ENCODE assay signal across 7 cellular contexts in the genomic region with DNA sequence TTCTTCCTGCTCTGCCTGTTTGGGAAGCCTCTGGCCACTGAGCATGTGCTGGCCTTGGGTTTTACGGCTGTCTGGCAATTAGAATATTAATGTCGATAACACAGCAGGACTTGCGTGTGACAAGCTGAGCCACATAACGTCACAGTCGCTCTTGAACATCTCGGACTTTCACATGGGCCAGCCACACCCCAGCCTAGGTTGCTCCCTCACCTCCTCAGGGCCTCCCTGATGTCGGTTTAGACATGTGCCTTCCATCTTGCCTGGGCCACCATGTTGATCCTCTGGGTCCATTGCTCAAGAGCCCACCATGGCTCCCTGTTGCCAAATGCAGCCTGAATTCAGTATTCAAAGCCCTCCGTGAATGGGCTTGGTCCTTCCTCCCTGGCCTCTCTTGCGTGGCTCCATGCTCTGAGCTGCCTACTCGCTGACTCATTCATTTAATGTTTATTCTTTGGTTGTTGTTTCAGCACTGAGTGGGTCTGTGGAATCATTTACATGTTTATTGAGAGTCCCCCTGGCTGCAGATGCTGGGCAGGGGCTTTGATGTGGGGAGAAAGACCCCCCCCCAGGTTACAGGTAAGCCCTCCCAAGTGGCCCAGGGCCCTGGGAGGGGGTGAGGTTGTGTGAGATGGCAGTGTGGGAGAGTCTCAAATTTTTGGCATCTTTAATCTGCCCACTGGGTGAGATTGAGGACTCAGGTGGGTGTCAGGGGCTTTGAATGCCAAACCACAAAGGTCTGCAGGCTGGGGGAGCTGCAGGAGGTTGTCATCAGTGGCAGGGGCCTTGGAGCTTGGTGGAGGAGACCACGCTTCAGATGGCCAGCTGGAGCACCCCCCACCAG.
DNase-seq lines count a peak whose midpoint lies in the region; TF ChIP-seq lines count a peak whose summit lies in the region.

No MANE protein-coding gene starts in this region.

- intact Hi-C loops in Calu3 (cut with micrococcal nuclease; ENCODE audit: unreplicated experiment) = no loop called here
- intact Hi-C loops in dendritic cell treated with granulocyte-macrophage colony-stimulating factor and Interleukin-4, amounts not matched to agents 40 ng/mL and 50 ng/mL, for 4 days (cut with micrococcal nuclease) = no loop called here

- H3K36me3 Mint-ChIP-seq in Calu3 (ENCODE audit: insufficient read depth, unreplicated experiment) (no peaks in the 10 kb centered on the region), osteocyte (ENCODE audit: unreplicated experiment) (no peaks in the 10 kb centered on the region)
- peaks cover 4% of the 10 kb centered on the region for H3K36me3 Mint-ChIP-seq in dendritic cell treated with granulocyte-macrophage colony-stimulating factor and Interleukin-4, amounts not matched to agents 40 ng/mL and 50 ng/mL, for 4 days (ENCODE audit: low read depth)

- no TSS peak for BruUV-seq in Calu3 (replicated peaks; lab: Mats Ljungman, UMichigan)

- peaks cover 50% of the 10 kb centered on the region for H3K4me1 Mint-ChIP-seq in Calu3 (ENCODE audit: low read depth, unreplicated experiment)
- H3K4me1 Mint-ChIP-seq in dendritic cell treated with granulocyte-macrophage colony-stimulating factor and Interleukin-4, amounts not matched to agents 40 ng/mL and 50 ng/mL, for 4 days (ENCODE audit: low read depth) = peaks cover 89% of the 10 kb centered on the region
- peaks cover 55% of the 10 kb centered on the region for H3K4me1 Mint-ChIP-seq in osteocyte (ENCODE audit: unreplicated experiment)

- no peak for TF ChIP-seq POLR2A in erythroblast (IDR thresholded peaks at IDR 0.05; ENCODE audit: low read length)

- no peaks in the 10 kb centered on the region for H3K27me3 Mint-ChIP-seq in Calu3 (ENCODE audit: unreplicated experiment)
- H3K27me3 Mint-ChIP-seq in dendritic cell treated with granulocyte-macrophage colony-stimulating factor and Interleukin-4, amounts not matched to agents 40 ng/mL and 50 ng/mL, for 4 days = no peaks in the 10 kb centered on the region
- H3K27me3 Mint-ChIP-seq in osteocyte (ENCODE audit: unreplicated experiment) = no peaks in the 10 kb centered on the region

- H3K9me3 Mint-ChIP-seq in Calu3 (ENCODE audit: low read depth, unreplicated experiment) (no peaks in the 10 kb centered on the region), osteocyte (ENCODE audit: unreplicated experiment) (no peaks in the 10 kb centered on the region)
- H3K9me3 Mint-ChIP-seq in dendritic cell treated with granulocyte-macrophage colony-stimulating factor and Interleukin-4, amounts not matched to agents 40 ng/mL and 50 ng/mL, for 4 days = no peaks in the 10 kb centered on the region

- CTCF ChIA-PET in Calu3 (lab: Charles Lee) = interaction anchor here (2.5 kb wide), 1 partner anchor 22 kb away, joined by 16 read pairs; no protein-coding TSS in a partner anchor

- peak overlapping the region; percentile 50 for H3K4me3 Mint-ChIP-seq in Calu3 (ENCODE audit: low read depth, unreplicated experiment)
- H3K4me3 Mint-ChIP-seq in dendritic cell treated with granulocyte-macrophage colony-stimulating factor and Interleukin-4, amounts not matched to agents 40 ng/mL and 50 ng/mL, for 4 days = no peak overlapping the region
- H3K4me3 Mint-ChIP-seq in osteocyte (ENCODE audit: unreplicated experiment) = no peak overlapping the region

- peak; percentile 27 for DNase-seq in Calu3
- peak; percentile 40 for DNase-seq in NCI-H226
- DNase-seq in osteocyte (ENCODE audit: extremely low spot score, unreplicated experiment) = no peak
- DNase-seq in NCI-H2107 treated with DMSO at 0.1 percent for 48 hours (lab: John Stamatoyannopoulos, UW; ENCODE audit: unreplicated experiment) = no peak
- DNase-seq in stimulated activated CD4-positive, alpha-beta T cell treated with anti-CD3 and anti-CD28 coated beads, Interleukin-4, amount 100 ng/mL, for 4 hours = no peak
- DNase-seq in erythroblast (lab: John Stamatoyannopoulos, UW) = no peak

- H3K27ac Mint-ChIP-seq in Calu3 (ENCODE audit: unreplicated experiment) = peak overlapping the region; percentile 58
- H3K27ac Mint-ChIP-seq in dendritic cell treated with granulocyte-macrophage colony-stimulating factor and Interleukin-4, amounts not matched to agents 40 ng/mL and 50 ng/mL, for 4 days = peak overlapping the region; percentile 2
- H3K27ac Mint-ChIP-seq in osteocyte (ENCODE audit: unreplicated experiment) = peak overlapping the region; percentile 69

- no peak for TF ChIP-seq CTCF in Calu3 (IDR thresholded peaks at IDR 0.05; ENCODE audit: unreplicated experiment)
- no peak for TF ChIP-seq CTCF in osteocyte (IDR thresholded peaks at IDR 0.05)

Comparison
In these comparisons a context has a peak if more than half of its experiments do, and no peak if none do; other contexts are left out.
1. DNase-seq: peak in Calu3 (single experiment) and NCI-H226 (single experiment); none in osteocyte (single experiment), NCI-H2107 treated with DMSO at 0.1 percent for 48 hours (single experiment), stimulated activated CD4-positive, alpha-beta T cell treated with anti-CD3 and anti-CD28 coated beads, Interleukin-4, amount 100 ng/mL, for 4 hours (0 of 2) and erythroblast (0 of 2).
2. H3K27ac Mint-ChIP-seq: peak in every context shown above with its lines; median percentile 69 in osteocyte; 58 in Calu3; 2 in dendritic cell treated with granulocyte-macrophage colony-stimulating factor and Interleukin-4, amounts not matched to agents 40 ng/mL and 50 ng/mL, for 4 days.